Comparison of ENCODE assay signal across 25 cellular contexts in genomic region chr1:177912991-177913390, GRCh38. TPM values are rescaled to one million over a fixed set of nuclear protein-coding genes. Genes with fewer than 3 reads are reported as not detected.
A peak's percentile ranks its signal among the peaks of the same experiment; 100 is the strongest.
DNase-seq lines count a peak whose midpoint lies in the region; ATAC-seq and TF ChIP-seq lines count a peak whose summit lies in the region.
"Had no signal": no experiment of that assay in that cellular context is flagged by ENCODE, and none has a peak within 500 bp of the region (broad histone marks: within the 10 kb centered on the region; RNA-seq: fewer than 3 reads in every experiment).

No MANE protein-coding gene starts in this region.

- no peak overlapping the region for H3K27ac Mint-ChIP-seq in CD8-positive, alpha-beta memory T cell
- H3K27ac Mint-ChIP-seq: activated CD4-positive, alpha-beta memory T cell treated with anti-CD3 and anti-CD28 coated beads for 36 hours; CD8-positive, alpha-beta T cell; effector memory CD8-positive, alpha-beta T cell; mesothelial cell of epicardium; naive thymus-derived CD8-positive, alpha-beta T cell; progenitor cell of endocrine pancreas; stimulated activated memory B cell treated with anti-CD40 and anti-IgM and Interleukin-4, amounts not matched to agents 10 μg/mL and 1 μg/mL and 100 μg/mL, for 72 hours; T-cell; type B pancreatic cell had no signal

- H3K36me3 Mint-ChIP-seq in CD8-positive, alpha-beta memory T cell = no peaks in the 10 kb centered on the region
- H3K36me3 Mint-ChIP-seq: activated CD4-positive, alpha-beta memory T cell treated with anti-CD3 and anti-CD28 coated beads for 36 hours; CD8-positive, alpha-beta T cell; mesothelial cell of epicardium; naive thymus-derived CD8-positive, alpha-beta T cell; stimulated activated memory B cell treated with anti-CD40 and anti-IgM and Interleukin-4, amounts not matched to agents 10 μg/mL and 1 μg/mL and 100 μg/mL, for 72 hours; T-cell; type B pancreatic cell had no signal

- TF ChIP-seq CTCF in body of pancreas (IDR thresholded peaks at IDR 0.05) (peak in 1 of 7 experiments; percentile 10), mucosa of descending colon (IDR thresholded peaks at IDR 0.05) (no peak)

- H3K36me3 ChIP-seq in body of pancreas (replicated peaks in 1 of 2; ENCODE audit: insufficient read depth in 1 of 2, low read depth in 2 of 2) (no peaks in the 10 kb centered on the region), mucosa of descending colon (ENCODE audit: low read depth) (no peaks in the 10 kb centered on the region)
- no peaks in the 10 kb centered on the region for H3K36me3 ChIP-seq in CD8-positive, alpha-beta memory T cell (ENCODE audit: insufficient read depth, low read length)
- H3K36me3 ChIP-seq: BE2C, MG63 had no signal

- H3K27ac ChIP-seq in body of pancreas = no peak overlapping the region
- H3K27ac ChIP-seq in CD8-positive, alpha-beta memory T cell (ENCODE audit: low read depth, low read length) = no peak overlapping the region

- no peaks in the 10 kb centered on the region for H3K4me1 Mint-ChIP-seq in CD8-positive, alpha-beta memory T cell
- H3K4me1 Mint-ChIP-seq: mesothelial cell of epicardium; naive thymus-derived CD8-positive, alpha-beta T cell; stimulated activated memory B cell treated with anti-CD40 and anti-IgM and Interleukin-4, amounts not matched to agents 10 μg/mL and 1 μg/mL and 100 μg/mL, for 72 hours; T-cell had no signal

- no peak overlapping the region for H3K4me3 Mint-ChIP-seq in CD8-positive, alpha-beta memory T cell
- H3K4me3 Mint-ChIP-seq: activated CD4-positive, alpha-beta memory T cell treated with anti-CD3 and anti-CD28 coated beads for 36 hours; CD8-positive, alpha-beta T cell; effector memory CD8-positive, alpha-beta T cell; mesothelial cell of epicardium; naive thymus-derived CD8-positive, alpha-beta T cell; stimulated activated memory B cell treated with anti-CD40 and anti-IgM and Interleukin-4, amounts not matched to agents 10 μg/mL and 1 μg/mL and 100 μg/mL, for 72 hours; T-cell; type B pancreatic cell had no signal

- DNase-seq in COLO668 (lab: John Stamatoyannopoulos, UW; ENCODE audit: unreplicated experiment) (peak; percentile 75), NCI-H1092 (lab: John Stamatoyannopoulos, UW) (peak; percentile 34), body of pancreas (peak; percentile 85 to 94 (median 92)), mucosa of descending colon (peak in 2 of 3 donors; percentile 57 to 84)
- DNase-seq in CD8-positive, alpha-beta memory T cell = no peak
- DNase-seq: activated CD4-positive, alpha-beta memory T cell treated with anti-CD3 and anti-CD28 coated beads for 36 hours; activated CD4-positive, CD25-positive, alpha-beta regulatory T cell treated with anti-CD3 and anti-CD28 coated beads, Interleukin-2, amount 50 U/mL, for 72 hours; activated naive CD4-positive, alpha-beta T cell; BE2C; CD8-positive, alpha-beta T cell; central memory CD4-positive, alpha-beta T cell; effector memory CD8-positive, alpha-beta T cell; naive thymus-derived CD8-positive, alpha-beta T cell; NCI-H1436; NCI-H446; T-cell had no signal

- CTCF ChIA-PET in CD8-positive, alpha-beta memory T cell (lab: Charles Lee) = no interaction called here

- H3K27me3 ChIP-seq in body of pancreas = no peaks in the 10 kb centered on the region
- H3K27me3 ChIP-seq in CD8-positive, alpha-beta memory T cell (ENCODE audit: insufficient read depth, low read length, poor library complexity, severe bottlenecking) = no peaks in the 10 kb centered on the region
- H3K27me3 ChIP-seq: BE2C, MG63 had no signal

- H3K9me3 ChIP-seq in body of pancreas (no peaks in the 10 kb centered on the region), mucosa of descending colon (no peaks in the 10 kb centered on the region)
- H3K9me3 ChIP-seq in CD8-positive, alpha-beta memory T cell (ENCODE audit: low read length) = no peaks in the 10 kb centered on the region
- H3K9me3 ChIP-seq: BE2C had no signal

- POLR2A ChIA-PET in CD8-positive, alpha-beta memory T cell (lab: Charles Lee) = no interaction called here

- H3K4me3 ChIP-seq in body of pancreas = no peak overlapping the region
- no peak overlapping the region for H3K4me3 ChIP-seq in mucosa of descending colon
- no peak overlapping the region for H3K4me3 ChIP-seq in CD8-positive, alpha-beta memory T cell (ENCODE audit: low read length)
- H3K4me3 ChIP-seq: K562, MG63 had no signal

- peaks cover 0 to 5% (median 0%) of the 10 kb centered on the region in 5 donors for H3K9me3 Mint-ChIP-seq in CD8-positive, alpha-beta memory T cell
- H3K9me3 Mint-ChIP-seq: activated CD4-positive, alpha-beta memory T cell treated with anti-CD3 and anti-CD28 coated beads for 36 hours; CD8-positive, alpha-beta T cell; stimulated activated memory B cell treated with anti-CD40 and anti-IgM and Interleukin-4, amounts not matched to agents 10 μg/mL and 1 μg/mL and 100 μg/mL, for 72 hours; T-cell had no signal

- ATAC-seq in body of pancreas (peak; percentile 93), mucosa of descending colon (peak; percentile 92), GM19463 (IDR thresholded peaks at IDR 0.05; ENCODE audit: unreplicated experiment) (no peak), GM18505 (IDR thresholded peaks at IDR 0.05; ENCODE audit: unreplicated experiment) (no peak)
- ATAC-seq in activated CD4-positive, CD25-positive, alpha-beta regulatory T cell treated with anti-CD3 and anti-CD28 coated beads, Interleukin-2, amount 50 U/mL, for 24 hours = no peak
- ATAC-seq: CD8-positive, alpha-beta T cell; effector memory CD8-positive, alpha-beta T cell; naive thymus-derived CD8-positive, alpha-beta T cell; stimulated activated memory B cell treated with anti-CD40 and anti-IgM and Interleukin-4, amounts not matched to agents 10 μg/mL and 1 μg/mL and 100 μg/mL, for 72 hours; T-cell had no signal

- no peaks in the 10 kb centered on the region for H3K27me3 Mint-ChIP-seq in CD8-positive, alpha-beta memory T cell
- H3K27me3 Mint-ChIP-seq: activated CD4-positive, alpha-beta memory T cell treated with anti-CD3 and anti-CD28 coated beads for 36 hours; effector memory CD8-positive, alpha-beta T cell; stimulated activated memory B cell treated with anti-CD40 and anti-IgM and Interleukin-4, amounts not matched to agents 10 μg/mL and 1 μg/mL and 100 μg/mL, for 72 hours; type B pancreatic cell had no signal

- WGBS in body of pancreas, 2 donors = 6 to 21% methylated on average over 3 of the region's 3 CpGs

- intact Hi-C loops in body of pancreas (cut with DNase I) = no loop called here
- intact Hi-C loops in mucosa of descending colon (cut with DNase I, micrococcal nuclease) = no loop called here

- TF ChIP-seq POLR2A in body of pancreas (IDR thresholded peaks at IDR 0.05) (no peak), GM18505 (IDR thresholded peaks at IDR 0.05; ENCODE audit: borderline replicate concordance, extremely low read depth, insufficient read depth, insufficient read length) (no peak)

- H3K4me1 ChIP-seq in body of pancreas (peaks cover 9% of the 10 kb centered on the region), mucosa of descending colon (ENCODE audit: low read depth) (no peaks in the 10 kb centered on the region)
- no peaks in the 10 kb centered on the region for H3K4me1 ChIP-seq in CD8-positive, alpha-beta memory T cell (ENCODE audit: insufficient read depth, low read length)
- H3K4me1 ChIP-seq: BE2C had no signal

RNA-seq across cellular contexts. Expression of gene SEC16B, which starts 56.9 kb away (rescaled TPM):
- total RNA-seq in body of pancreas (10 to 100 TPM; 11.2 to 37.6 TPM), mucosa of descending colon (1 to 10 TPM; 2.4 to 9.4 (median 4.7) TPM)
- not detected for total RNA-seq in CD8-positive, alpha-beta memory T cell
- polyA plus RNA-seq in CD8-positive, alpha-beta memory T cell = not detected
- total RNA-seq: activated CD4-positive, alpha-beta memory T cell treated with anti-CD3 and anti-CD28 coated beads for 36 hours; CD8-positive, alpha-beta T cell; K562; naive thymus-derived CD8-positive, alpha-beta T cell; T-cell had no signal
- polyA plus RNA-seq: K562; naive thymus-derived CD8-positive, alpha-beta T cell had no signal

Comparison
In these comparisons a context has a peak if more than half of its experiments do, and no peak if none do; other contexts are left out.
1. DNase-seq: peak in COLO668 (single experiment), NCI-H1092 (single experiment), body of pancreas (4 of 4) and mucosa of descending colon (2 of 3); none in CD8-positive, alpha-beta memory T cell (0 of 5).
2. ATAC-seq: peak in body of pancreas (single experiment) and mucosa of descending colon (single experiment); none in activated CD4-positive, CD25-positive, alpha-beta regulatory T cell treated with anti-CD3 and anti-CD28 coated beads, Interleukin-2, amount 50 U/mL, for 24 hours (0 of 2), GM19463 (single experiment) and GM18505 (single experiment).